ENCODE assay signal across 21 cellular contexts in genomic region chr7:32257632-32258031, GRCh38.
DNase-seq lines count a peak whose midpoint lies in the region; ATAC-seq lines count a peak whose summit lies in the region.
"Had no signal": no experiment of that assay in that cellular context is flagged by ENCODE, and none has a peak within 500 bp of the region (broad histone marks: within the 10 kb centered on the region; RNA-seq: fewer than 3 reads in every experiment).

No MANE protein-coding gene starts in this region.

- ATAC-seq in HG02938 (IDR thresholded peaks at IDR 0.05; ENCODE audit: unreplicated experiment) (no peak), sciatic nerve (no peak)
- ATAC-seq: A549; activated naive CD8-positive, alpha-beta T cell treated with anti-CD3 and anti-CD28 coated beads, Interleukin-2, amount 50 U/mL, for 24 hours; activated T-cell treated with anti-CD3 and anti-CD28 coated beads, Interleukin-2, amount 50 U/mL, for 4 hours; CD8-positive, alpha-beta T cell; naive thymus-derived CD4-positive, alpha-beta T cell had no signal

- DNase-seq in NCI-H1417 (lab: John Stamatoyannopoulos, UW), result peak in 2 of 3 experiments; percentile 2 to 5
- no peak for DNase-seq in NCI-H1417 treated with DMSO at 0.1 percent for 48 hours (lab: John Stamatoyannopoulos, UW)
- peak; percentile 56 for DNase-seq in NCI-H82 (lab: John Stamatoyannopoulos, UW)
- peak; percentile 94 for DNase-seq in cerebellar cortex (ENCODE audit: low spot score)
- peak; percentile 11 for DNase-seq in pons (ENCODE audit: low spot score)
- DNase-seq in mucosa of gallbladder (ENCODE audit: low spot score), result no peak
- DNase-seq in sciatic nerve (ENCODE audit: low spot score), result no peak
- DNase-seq: activated CD4-positive, alpha-beta T cell treated with anti-CD3 and anti-CD28 coated beads for 48 hours; activated gamma-delta T cell treated with Interleukin-2 at 50 U/mL for 16 hours; activated naive CD8-positive, alpha-beta T cell treated with anti-CD3 and anti-CD28 coated beads, Interleukin-2, amount 50 U/mL, for 24 hours; activated T-cell treated with anti-CD3 and anti-CD28 coated beads, Interleukin-2, amount 50 U/mL, for 4 hours; CD8-positive, alpha-beta T cell; GDM1; hypothalamus; left ventricle myocardium inferior; MM.1S; naive thymus-derived CD4-positive, alpha-beta T cell; NCI-H774; nucleus accumbens had no signal

- intact Hi-C loops in sciatic nerve (cut with DNase I), result no loop called here

Comparison
In these comparisons a context has a peak if more than half of its experiments do, and no peak if none do; other contexts are left out.
1. DNase-seq: peak in NCI-H1417 (2 of 3), NCI-H82 (single experiment), cerebellar cortex (single experiment) and pons (single experiment); none in NCI-H1417 treated with DMSO at 0.1 percent for 48 hours (single experiment), mucosa of gallbladder (single experiment) and sciatic nerve (single experiment).